Comparison of ENCODE assay signal across 6 cellular contexts in genomic region chr2:131803237-131803636, GRCh38.
DNase-seq lines count a peak whose midpoint lies in the region; ATAC-seq, FAIRE-seq and TF ChIP-seq lines count a peak whose summit lies in the region.
"Not testable (repeated sequence)": the region's sequence is repeated elsewhere in the genome, so short reads cannot be mapped to it uniquely, and the experiment has no call there.

No MANE protein-coding gene starts in this region.

- not testable (repeated sequence) for H4K20me1 ChIP-seq in H9 (ENCODE audit: control insufficient read depth, insufficient read depth, insufficient read length); GM12878 (ENCODE audit: control insufficient read depth, insufficient read depth)

- not testable (repeated sequence) for H3K36me3 Mint-ChIP-seq in H9 (ENCODE audit: insufficient read depth in 1 of 3, low read depth in 3 of 3); central memory CD8-positive, alpha-beta T cell (ENCODE audit: insufficient read depth); neural crest cell (ENCODE audit: low read depth); stimulated activated effector memory CD8-positive, alpha-beta T cell treated with anti-CD3 and anti-CD28 coated beads, Interleukin-12 subunit alpha, Interleukin-12 subunit beta, amount 100 ng/mL, for 72 hours

- not testable (repeated sequence) for H2BK12ac ChIP-seq in H9 (ENCODE audit: insufficient read length, low read depth, low read length)

- not testable (repeated sequence) for ATAC-seq in GM12878; central memory CD8-positive, alpha-beta T cell (replicated peaks; ENCODE audit: extremely low read depth, poor library complexity, severe bottlenecking); stimulated activated effector memory CD8-positive, alpha-beta T cell treated with anti-CD3 and anti-CD28 coated beads, Interleukin-12 subunit alpha, Interleukin-12 subunit beta, amount 100 ng/mL, for 72 hours

- H3K27ac Mint-ChIP-seq in H9; central memory CD8-positive, alpha-beta T cell (ENCODE audit: low read depth); neural crest cell (ENCODE audit: unreplicated experiment); stimulated activated effector memory CD8-positive, alpha-beta T cell treated with anti-CD3 and anti-CD28 coated beads, Interleukin-12 subunit alpha, Interleukin-12 subunit beta, amount 100 ng/mL, for 72 hours: not testable (repeated sequence)

- H4K8ac ChIP-seq in H9 (replicated peaks; ENCODE audit: insufficient read length, low read depth, low read length): not testable (repeated sequence)

- H3K56ac ChIP-seq in H9 (ENCODE audit: insufficient read length, low read depth, low read length): not testable (repeated sequence)

- not testable (repeated sequence) for H4K5ac ChIP-seq in H9 (ENCODE audit: insufficient read length, low read depth, low read length)

- in situ Hi-C loops in GM12878 (cut with MboI): loop anchor here (10.0 to 25.0 kb wide), 2 partner anchors 128 to 1466 kb away; partner anchors contain the start of gene IMP4

- not testable (repeated sequence) for H3K14ac ChIP-seq in H9 (ENCODE audit: insufficient read depth, low read length)

- not testable (repeated sequence) for H3T11ph ChIP-seq in H9 (ENCODE audit: low read length)

- H3K4me3 ChIP-seq in GM12878: not testable (repeated sequence)
- H3K4me3 ChIP-seq in iPS-18a (ENCODE audit: low read length): peak overlapping the region; percentile 73

- SMC1A ChIA-PET in GM12878 (lab: Charles Lee; ENCODE audit: uncharacterized antibody, unreplicated experiment): interaction anchor here (1.7 kb wide), 1 partner anchor 130 kb away, joined by 9 read pairs; no protein-coding TSS in a partner anchor

- H3K4me1 ChIP-seq in H9 (ENCODE audit: insufficient read depth, low read length); GM12878 (ENCODE audit: control insufficient read depth, insufficient read depth, low read length); iPS-18a (ENCODE audit: control insufficient read depth, low read depth, low read length): not testable (repeated sequence)

- not testable (repeated sequence) for TF ChIP-seq EP300 in GM12878 (IDR thresholded peaks at IDR 0.05; ENCODE audit: borderline replicate concordance in 1 of 2, control insufficient read depth in 1 of 2, low read depth in 2 of 2, low read length in 2 of 2)

- H3K9me3 Mint-ChIP-seq in H9; central memory CD8-positive, alpha-beta T cell; neural crest cell; stimulated activated effector memory CD8-positive, alpha-beta T cell treated with anti-CD3 and anti-CD28 coated beads, Interleukin-12 subunit alpha, Interleukin-12 subunit beta, amount 100 ng/mL, for 72 hours: not testable (repeated sequence)

- peak overlapping the region; percentile 75 to 85; a peak in 2 of 5 replicates for H3K4me3 Mint-ChIP-seq in H9
- peak overlapping the region; percentile 65 for H3K4me3 Mint-ChIP-seq in central memory CD8-positive, alpha-beta T cell
- H3K4me3 Mint-ChIP-seq in neural crest cell: peak overlapping the region; percentile 94
- H3K4me3 Mint-ChIP-seq in stimulated activated effector memory CD8-positive, alpha-beta T cell treated with anti-CD3 and anti-CD28 coated beads, Interleukin-12 subunit alpha, Interleukin-12 subunit beta, amount 100 ng/mL, for 72 hours: peak overlapping the region; percentile 64

- WGBS in H9 (ENCODE audit: extremely low coverage, insufficient read length, low lambda C conversion rate): 100% methylated on average over 1 of the region's 5 CpGs
- 16% methylated on average over 5 of the region's 5 CpGs for WGBS in GM12878 (ENCODE audit: insufficient coverage, insufficient replicate concordance, low lambda C conversion rate, missing lambda C conversion rate)

- H3K27me3 ChIP-seq in H9 (ENCODE audit: insufficient read depth, low read length); GM12878 (replicated peaks in 1 of 2; ENCODE audit: control insufficient read depth in 2 of 2, insufficient read depth in 2 of 2, low read length in 1 of 2): not testable (repeated sequence)
- peaks cover 10% of the 10 kb centered on the region for H3K27me3 ChIP-seq in iPS-18a (ENCODE audit: control insufficient read depth, insufficient read depth, low read length)

- not testable (repeated sequence) for H2BK120ac ChIP-seq in H9 (ENCODE audit: low read depth, low read length, poor library complexity, severe bottlenecking)

- not testable (repeated sequence) for H3K27ac ChIP-seq in H9 (ENCODE audit: insufficient read length, low read depth, low read length); GM12878 (ENCODE audit: control insufficient read depth, insufficient read depth); iPS-18a (ENCODE audit: low read length)

- not testable (repeated sequence) for H3K4me1 Mint-ChIP-seq in H9; central memory CD8-positive, alpha-beta T cell; neural crest cell; stimulated activated effector memory CD8-positive, alpha-beta T cell treated with anti-CD3 and anti-CD28 coated beads, Interleukin-12 subunit alpha, Interleukin-12 subunit beta, amount 100 ng/mL, for 72 hours

- not testable (repeated sequence) for H2AK5ac ChIP-seq in H9 (ENCODE audit: insufficient read length, low read length)

- H3K4ac ChIP-seq in H9 (ENCODE audit: low read depth, low read length): not testable (repeated sequence)

- H3K79me1 ChIP-seq in H9 (ENCODE audit: insufficient read depth, low read depth, low read length, poor library complexity, severe bottlenecking): not testable (repeated sequence)

- H2BK5ac ChIP-seq in H9 (ENCODE audit: insufficient read length, low read length): not testable (repeated sequence)

- not testable (repeated sequence) for H3K23me2 ChIP-seq in H9 (ENCODE audit: insufficient read length, low read depth, low read length, poor library complexity, severe bottlenecking)

- H2BK20ac ChIP-seq in H9 (ENCODE audit: low read depth, low read length, poor library complexity, severe bottlenecking): not testable (repeated sequence)

- H3K36me3 ChIP-seq in GM12878 (ENCODE audit: control insufficient read depth in 2 of 2, insufficient read depth in 2 of 2, low read length in 1 of 2); iPS-18a (ENCODE audit: control insufficient read depth, low read depth, low read length): not testable (repeated sequence)

- not testable (repeated sequence) for TF ChIP-seq POLR2A in GM12878 (IDR thresholded peaks at IDR 0.05; ENCODE audit: low read depth, low read length)

- intact Hi-C loops in GM12878 (cut with micrococcal nuclease; ENCODE audit: unreplicated experiment): loop anchor here (2.0 kb wide), 2 partner anchors 390 to 1470 kb away; no protein-coding TSS in a partner anchor

- POLR2A ChIA-PET in GM12878 (lab: Charles Lee): not testable (repeated sequence)

- H3K18ac ChIP-seq in H9 (ENCODE audit: insufficient read length, low read depth, low read length): not testable (repeated sequence)

- not testable (repeated sequence) for H3K79me2 ChIP-seq in H9 (ENCODE audit: insufficient read depth, low read length); GM12878 (ENCODE audit: control insufficient read depth, insufficient read depth, low read length)

- H3K9me3 ChIP-seq in H9 (ENCODE audit: control insufficient read depth, low read depth, low read length); GM12878 (replicated peaks; ENCODE audit: control insufficient read depth, insufficient read depth, low read length); iPS-18a (ENCODE audit: control insufficient read depth, low read depth, low read length): not testable (repeated sequence)

- not testable (repeated sequence) for H2BK15ac ChIP-seq in H9 (ENCODE audit: low read depth, low read length)

- H2AFZ ChIP-seq in H9 (ENCODE audit: low read length); GM12878 (ENCODE audit: control insufficient read depth, low read depth, low read length): not testable (repeated sequence)

- not testable (repeated sequence) for TF ChIP-seq RAD21 in GM12878 (IDR thresholded peaks at IDR 0.05; ENCODE audit: insufficient read depth, low read depth, low read length)

- H4K91ac ChIP-seq in H9 (ENCODE audit: insufficient read length, low read depth, low read length): not testable (repeated sequence)

- H3K4me2 ChIP-seq in H9 (ENCODE audit: insufficient read depth, insufficient read length, low read length); GM12878 (ENCODE audit: control insufficient read depth, insufficient read depth): not testable (repeated sequence)

- DNase-seq in H9; GM12878 (ENCODE audit: low read depth, low spot score); central memory CD8-positive, alpha-beta T cell (ENCODE audit: low spot score in 2 of 2); neural crest cell (ENCODE audit: low read depth, low spot score); stimulated activated effector memory CD8-positive, alpha-beta T cell treated with anti-CD3 and anti-CD28 coated beads, Interleukin-12 subunit alpha, Interleukin-12 subunit beta, amount 100 ng/mL, for 72 hours (ENCODE audit: low spot score in 2 of 2): not testable (repeated sequence)

- not testable (repeated sequence) for FAIRE-seq in GM12878 (lab: Jason Lieb, UNC)

- peaks cover 30% of the 10 kb centered on the region for H3K27me3 Mint-ChIP-seq in H9 (ENCODE audit: low read depth)
- peaks cover 26% of the 10 kb centered on the region for H3K27me3 Mint-ChIP-seq in central memory CD8-positive, alpha-beta T cell
- not testable (repeated sequence) for H3K27me3 Mint-ChIP-seq in neural crest cell (ENCODE audit: low read depth)

- RAD21 ChIA-PET in GM12878 (lab: Charles Lee; ENCODE audit: unreplicated experiment): interaction anchor here (1.5 kb wide), 1 partner anchor 130 kb away, joined by 3 read pairs; no protein-coding TSS in a partner anchor

- not testable (repeated sequence) for BruUV-seq in GM12878 (replicated peaks; lab: Mats Ljungman, UMichigan)

- H3K9ac ChIP-seq in H9 (ENCODE audit: extremely low read depth, insufficient read length, low read length); GM12878 (ENCODE audit: control insufficient read depth, insufficient read depth, low read length); iPS-18a (ENCODE audit: low read length): not testable (repeated sequence)

- not testable (repeated sequence) for H3K23ac ChIP-seq in H9 (ENCODE audit: insufficient read length, low read depth, low read length)

- TF ChIP-seq CTCF in H9 (conservative IDR thresholded peaks at IDR 0.05); GM12878 (IDR thresholded peaks at IDR 0.05 in 2 of 3, conservative IDR thresholded peaks at IDR 0.05 in 1 of 3; ENCODE audit: control insufficient read depth in 2 of 3, extremely low read depth in 1 of 3, insufficient read depth in 1 of 3, low read depth in 3 of 3, low read length in 3 of 3); neural crest cell (conservative IDR thresholded peaks at IDR 0.05): not testable (repeated sequence)

- CTCF ChIA-PET in GM12878 (lab: Yijun Ruan, JAX): interaction anchor here (3.9 kb wide), 1 partner anchor 130 kb away, joined by 35 read pairs; no protein-coding TSS in a partner anchor
